8 cellular contexts compared by ENCODE assay signal in the genomic region with DNA sequence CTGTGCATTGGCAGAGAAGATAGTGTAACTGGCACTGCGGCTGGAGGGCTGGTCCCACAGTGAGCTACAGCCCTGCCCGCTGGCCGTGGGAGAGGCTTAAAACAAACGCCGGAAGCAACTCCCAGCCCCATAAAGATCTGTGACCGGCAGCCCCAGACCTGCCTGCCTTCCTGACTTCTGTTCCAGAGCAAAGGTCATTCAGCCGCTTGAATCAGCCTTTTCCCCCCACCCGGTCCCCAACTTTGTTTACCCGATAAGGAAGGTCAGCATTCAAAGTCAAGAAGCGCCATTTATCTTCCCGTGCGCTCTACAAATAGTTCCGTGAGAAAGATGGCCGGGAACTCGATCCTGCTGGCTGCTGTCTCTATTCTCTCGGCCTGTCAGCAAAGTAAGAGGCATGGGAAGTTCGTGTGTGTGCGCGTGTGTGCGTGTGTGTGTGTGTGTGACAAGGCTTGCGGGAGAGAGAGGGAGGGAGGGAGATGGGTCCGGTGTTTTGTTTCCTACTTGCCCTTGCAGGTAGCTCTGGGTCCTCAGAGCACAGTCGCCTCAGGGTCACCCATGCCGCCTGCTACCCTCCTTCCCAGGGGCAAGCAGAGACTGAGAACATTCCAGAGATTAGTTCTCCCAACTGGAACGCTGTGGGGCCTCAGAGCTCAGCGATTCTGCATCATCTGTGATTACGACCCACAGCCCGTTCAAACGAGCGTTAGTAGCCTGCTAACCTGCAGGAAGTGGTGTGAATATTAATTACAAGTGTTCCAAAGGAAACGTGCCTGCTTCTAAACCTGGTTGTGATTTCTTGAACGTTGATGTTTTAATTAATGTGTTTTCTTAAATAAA. TPM values are rescaled to one million over a fixed set of nuclear protein-coding genes. Genes with fewer than 3 reads are reported as not detected.
DNase-seq lines count a peak whose midpoint lies in the region; ATAC-seq lines count a peak whose summit lies in the region.

A gene (plus strand): TSS at position 130 of the 840 bp plus-strand sequence. CDS start 201 bp downstream, at position 331.

- H3K4ac ChIP-seq in mesendoderm (ENCODE audit: low read depth, low read length): peak within 1 kb of the TSS; percentile 28

- peaks cover 2% of the 10 kb centered on the region for H3K79me2 ChIP-seq in mesendoderm (ENCODE audit: control insufficient read depth, insufficient read depth, low read length)

- H2BK5ac ChIP-seq in mesendoderm (ENCODE audit: low read length): peak within 1 kb of the TSS; percentile 59

- peak within 1 kb of the TSS; percentile 77 for H3K4me2 ChIP-seq in BLaER1
- peak within 1 kb of the TSS; percentile 51 for H3K4me2 ChIP-seq in mesendoderm (ENCODE audit: low read length)

- H4K8ac ChIP-seq in mesendoderm (ENCODE audit: low read depth, low read length): no peak within 1 kb of the TSS

- peak within 1 kb of the TSS; percentile 4 for H3K23ac ChIP-seq in mesendoderm (ENCODE audit: low read length)

- WGBS in mesendoderm (ENCODE audit: extremely low coverage, insufficient coverage, low lambda C conversion rate): no CpG with 5 or more reads among the region's 32 CpGs

- H3K9me3 ChIP-seq in BLaER1: no peaks in the 10 kb centered on the region
- no peaks in the 10 kb centered on the region for H3K9me3 ChIP-seq in subcutaneous abdominal adipose tissue (ENCODE audit: control insufficient read depth in 5 of 5, low read length in 5 of 5)

- H3K36me3 ChIP-seq in BLaER1: no peaks in the 10 kb centered on the region
- no peaks in the 10 kb centered on the region for H3K36me3 ChIP-seq in mesendoderm (ENCODE audit: control insufficient read depth, insufficient read depth, low read length)
- H3K36me3 ChIP-seq in subcutaneous abdominal adipose tissue (ENCODE audit: control insufficient read depth in 5 of 5, insufficient read depth in 5 of 5, low read length in 5 of 5): no peaks in the 10 kb centered on the region

- H2AK5ac ChIP-seq in mesendoderm (ENCODE audit: low read length): no peak within 1 kb of the TSS

- H2BK15ac ChIP-seq in mesendoderm (replicated peaks; ENCODE audit: low read depth): no peak within 1 kb of the TSS

- peak within 1 kb of the TSS; percentile 55 for H3K18ac ChIP-seq in mesendoderm (ENCODE audit: low read length)

- peak within 1 kb of the TSS; percentile 83 for H2BK120ac ChIP-seq in mesendoderm (ENCODE audit: low read depth, low read length)

- H3K27me3 ChIP-seq in BLaER1: peaks cover 12% of the 10 kb centered on the region; the same call in 1 of the 2 replicates
- H3K27me3 ChIP-seq in mesendoderm (ENCODE audit: insufficient read depth, low read length, poor library complexity): no peaks in the 10 kb centered on the region
- H3K27me3 ChIP-seq in subcutaneous abdominal adipose tissue (ENCODE audit: control insufficient read depth in 5 of 5, insufficient read depth in 4 of 5, low read length in 5 of 5): no peaks in the 10 kb centered on the region

- peak within 1 kb of the TSS; percentile 70 for H3K27ac ChIP-seq in BLaER1
- peak within 1 kb of the TSS; percentile 31 for H3K27ac ChIP-seq in mesendoderm (ENCODE audit: low read depth, low read length)
- peak within 1 kb of the TSS; percentile 96 for H3K27ac ChIP-seq in subcutaneous abdominal adipose tissue (ENCODE audit: low read depth, low read length)

- H3K9ac ChIP-seq in BLaER1 (peak within 1 kb of the TSS; percentile 73), mesendoderm (ENCODE audit: low read length) (peak within 1 kb of the TSS; percentile 75), subcutaneous abdominal adipose tissue (ENCODE audit: low read length in 5 of 5) (peak within 1 kb of the TSS; percentile 69 to 95 (median 84))

- DNase-seq in NCI-H2227 treated with DMSO at 0.1 percent for 48 hours (lab: John Stamatoyannopoulos, UW) (peak; percentile 66), epidermal melanocyte (ENCODE audit: insufficient read length, low spot score) (peak; percentile 69), mesendoderm (peak; percentile 92)
- peak; percentile 39 to 55 for DNase-seq in activated CD4-positive, alpha-beta T cell treated with anti-CD3 and anti-CD28 coated beads, Interleukin-2, amount 50 U/mL, for 48 hours

- no peaks in the 10 kb centered on the region for H4K20me1 ChIP-seq in BLaER1

- H3K4me3 ChIP-seq in BLaER1 (peak within 1 kb of the TSS; percentile 67), mesendoderm (ENCODE audit: low read length) (peak within 1 kb of the TSS; percentile 25), subcutaneous abdominal adipose tissue (ENCODE audit: low read depth in 1 of 5, low read length in 5 of 5) (peak within 1 kb of the TSS; percentile 83 to 95 (median 94))

- ATAC-seq in GM18907 (IDR thresholded peaks at IDR 0.05; ENCODE audit: unreplicated experiment) (peak; percentile 86), HG03097 (IDR thresholded peaks at IDR 0.05; ENCODE audit: low FRiP score, unreplicated experiment) (peak; percentile 62)

- H4K5ac ChIP-seq in mesendoderm (ENCODE audit: low read length): no peak within 1 kb of the TSS

- H3K4me1 ChIP-seq in BLaER1 (0 out of 2 replicates have a peak, but pooled peaks cover 7% of the 10 kb centered on the region), mesendoderm (ENCODE audit: control insufficient read depth, low read depth, low read length) (peaks cover 14% of the 10 kb centered on the region), subcutaneous abdominal adipose tissue (ENCODE audit: control insufficient read depth in 5 of 5, insufficient read depth in 5 of 5, low read length in 5 of 5) (peaks cover 4 to 61% (median 30%) of the 10 kb centered on the region in 5 donors)

- peak within 1 kb of the TSS; percentile 90 for H3K56ac ChIP-seq in mesendoderm (ENCODE audit: low read length)

- H3K79me1 ChIP-seq in mesendoderm (ENCODE audit: low read length): peaks cover 2% of the 10 kb centered on the region

RNA-seq across cellular contexts. Expression of the gene that starts here (rescaled TPM):
- 46.4 TPM for polyA plus RNA-seq in mesendoderm (2013, experiment 1 of 2)
- 43.8 TPM for polyA plus RNA-seq in mesendoderm (2013, experiment 2 of 2)

Comparison
In these comparisons a context has a peak if more than half of its experiments do, and no peak if none do; other contexts are left out.
1. Peak in every context shown above with its lines: DNase-seq, ATAC-seq, H3K4me3 ChIP-seq and H3K27ac ChIP-seq.
2. H3K27ac ChIP-seq: peak in every context shown above with its lines; median percentile 96 in subcutaneous abdominal adipose tissue; 70 in BLaER1; 31 in mesendoderm.
3. H3K4me3 ChIP-seq: peak in every context shown above with its lines; median percentile 94 in subcutaneous abdominal adipose tissue; 67 in BLaER1; 25 in mesendoderm.